In the genomic region with DNA sequence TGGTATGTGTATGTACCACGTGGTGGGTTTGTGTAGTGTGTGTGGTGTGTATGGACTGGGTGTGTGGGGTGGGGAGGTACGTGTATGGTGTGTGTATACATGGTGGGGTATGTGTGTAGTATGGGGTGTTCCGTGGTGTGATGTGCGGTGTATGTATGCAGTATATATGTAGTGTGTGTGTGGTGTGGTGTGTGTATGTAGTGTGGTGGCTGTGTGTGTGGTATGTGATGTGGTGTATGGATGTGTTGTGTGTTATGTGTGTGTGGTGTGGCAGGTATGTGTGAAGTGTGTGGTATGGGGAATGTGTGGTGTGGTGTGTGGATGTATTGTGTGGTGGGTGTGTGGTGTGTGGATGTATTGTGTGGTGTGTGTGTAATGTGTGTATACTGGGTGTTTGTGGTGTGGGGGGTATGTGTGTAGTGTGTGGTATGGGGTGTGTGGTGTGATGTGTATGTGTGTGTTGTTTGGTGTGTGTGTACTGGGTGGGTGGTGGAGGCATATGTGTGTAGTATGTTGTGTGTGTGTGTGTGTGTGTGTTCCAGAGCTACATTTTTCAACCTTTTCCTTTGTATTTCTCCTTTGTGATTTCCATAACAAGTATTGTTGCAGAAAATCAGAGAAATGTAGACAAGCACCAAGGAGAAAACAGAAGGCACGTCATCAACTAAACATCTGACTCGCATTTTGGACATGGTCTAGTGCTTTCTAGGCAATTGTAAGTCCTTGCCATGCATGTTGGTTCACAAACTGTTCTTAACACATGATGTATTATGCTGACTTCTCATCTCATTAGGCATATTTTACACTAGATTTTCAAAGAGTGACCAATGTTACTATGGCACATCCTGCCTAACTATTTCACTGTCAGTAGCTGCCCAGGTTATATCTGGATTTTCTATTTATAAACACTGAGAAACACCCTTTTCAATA, we compare ENCODE assay signal across 8 cellular contexts. TPM values are rescaled to one million over a fixed set of nuclear protein-coding genes. Genes with fewer than 3 reads are reported as not detected.
A peak's percentile ranks its signal among the peaks of the same experiment; 100 is the strongest.
DNase-seq lines count a peak whose midpoint lies in the region; ATAC-seq lines count a peak whose summit lies in the region.

No MANE protein-coding gene starts in this region.

- DNase-seq in NCI-H2171 treated with DMSO at 0.1 percent for 48 hours (lab: John Stamatoyannopoulos, UW) (peak; percentile 5), NCI-H2171 (lab: John Stamatoyannopoulos, UW) (no peak), NCI-H1092 treated with DMSO at 0.1 percent for 48 hours (lab: John Stamatoyannopoulos, UW) (no peak), cerebellar cortex (ENCODE audit: low spot score) (no peak)

- H3K27ac ChIP-seq in angular gyrus (ENCODE audit: low read depth, low read length), result peak overlapping the region; percentile 77
- peak overlapping the region; percentile 76 for H3K27ac ChIP-seq in skeletal muscle tissue (ENCODE audit: low read depth, low read length)

- peak overlapping the region; percentile 79 to 93 (median 80) for H3K4me3 ChIP-seq in skeletal muscle tissue (ENCODE audit: low read length in 3 of 3)

- peak overlapping the region; percentile 73 to 86 (median 79) for H3K9ac ChIP-seq in skeletal muscle tissue (ENCODE audit: low read depth in 1 of 3, low read length in 3 of 3)

- peak; percentile 47 for ATAC-seq in HG03159 (IDR thresholded peaks at IDR 0.05; ENCODE audit: unreplicated experiment)
- ATAC-seq in GM18858 (IDR thresholded peaks at IDR 0.05; ENCODE audit: unreplicated experiment), result no peak

- H3K27me3 ChIP-seq in skeletal muscle tissue (ENCODE audit: control insufficient read depth in 3 of 3, insufficient read depth in 3 of 3, low read length in 3 of 3), result no peaks in the 10 kb centered on the region

- H3K9me3 ChIP-seq in skeletal muscle tissue (ENCODE audit: control insufficient read depth in 3 of 3, low read length in 3 of 3), result no peaks in the 10 kb centered on the region

- H3K4me1 ChIP-seq in skeletal muscle tissue (ENCODE audit: control insufficient read depth in 3 of 3, insufficient read depth in 3 of 3, low read length in 3 of 3), result peaks cover 60 to 63% (median 63%) of the 10 kb centered on the region in 3 donors

- no peaks in the 10 kb centered on the region for H3K36me3 ChIP-seq in skeletal muscle tissue (ENCODE audit: control insufficient read depth in 3 of 3, insufficient read depth in 3 of 3, low read length in 3 of 3)

RNA-seq across cellular contexts. Expression of a gene that starts 13.2 kb away (rescaled TPM):
- total RNA-seq in skeletal muscle tissue, result 14.6 TPM
